In genomic region chr20:63591147-63591533, GRCh38 we compare ENCODE assay signal across 26 cellular contexts. TPM values are rescaled to one million over a fixed set of nuclear protein-coding genes. Genes with fewer than 3 reads are reported as not detected.
"Had no signal": no experiment of that assay in that cellular context is flagged by ENCODE, and none has a peak within 500 bp of the region (broad histone marks: within the 10 kb centered on the region; RNA-seq: fewer than 3 reads in every experiment).

No MANE protein-coding gene starts in this region.

- H3K27ac Mint-ChIP-seq: activated B cell treated with CpG ODN at 0.5 μM for 24 hours; activated CD4-positive, alpha-beta memory T cell treated with anti-CD3 and anti-CD28 coated beads for 36 hours; activated CD4-positive, alpha-beta T cell treated with anti-CD3 and anti-CD28 coated beads, Interleukin-2, amount 10 ng/mL, durations not matched to agents 7 days and 5 days; activated naive CD4-positive, alpha-beta T cell treated with anti-CD3 and anti-CD28 coated beads for 36 hours; activated naive CD8-positive, alpha-beta T cell; brain; T-helper 2 cell treated with Interferon-gamma antibody and Interleukin-4, amounts not matched to agents 5 μg/mL and 100 μg/mL, for 36 hours had no signal

- H3K4me1 Mint-ChIP-seq: brain; central memory CD8-positive, alpha-beta T cell had no signal

- FAIRE-seq: astrocyte had no signal

- H3K27me3 Mint-ChIP-seq: activated B cell treated with CpG ODN at 0.5 μM for 24 hours; activated CD4-positive, alpha-beta memory T cell treated with anti-CD3 and anti-CD28 coated beads for 36 hours; activated CD4-positive, alpha-beta T cell treated with anti-CD3 and anti-CD28 coated beads, Interleukin-2, amount 10 ng/mL, durations not matched to agents 7 days and 5 days; activated naive CD8-positive, alpha-beta T cell; brain; central memory CD8-positive, alpha-beta T cell had no signal

- H3K27me3 ChIP-seq: Peyer's patch, SJCRH30 had no signal

- ATAC-seq: activated T-cell treated with anti-CD3 and anti-CD28 coated beads, Interleukin-2, amount 50 U/mL, for 4 hours had no signal

- H3K9me3 Mint-ChIP-seq: activated B cell treated with CpG ODN at 0.5 μM for 24 hours; activated CD4-positive, alpha-beta memory T cell treated with anti-CD3 and anti-CD28 coated beads for 36 hours; activated CD4-positive, alpha-beta T cell treated with anti-CD3 and anti-CD28 coated beads, Interleukin-2, amount 10 ng/mL, durations not matched to agents 7 days and 5 days; activated naive CD4-positive, alpha-beta T cell treated with anti-CD3 and anti-CD28 coated beads for 36 hours; activated T-cell treated with anti-CD3 and anti-CD28 coated beads, Interleukin-2, amount 50 U/mL, for 4 hours; brain; central memory CD8-positive, alpha-beta T cell; T-helper 2 cell treated with Interferon-gamma antibody and Interleukin-4, amounts not matched to agents 5 μg/mL and 100 μg/mL, for 36 hours had no signal

- H3K4me3 ChIP-seq: Peyer's patch, SJCRH30 had no signal

- H3K4me2 ChIP-seq: SK-N-SH had no signal

- H3K9me3 ChIP-seq: Peyer's patch, SJCRH30, SK-N-SH had no signal

- H3K4me3 Mint-ChIP-seq: activated B cell treated with CpG ODN at 0.5 μM for 24 hours; activated CD4-positive, alpha-beta memory T cell treated with anti-CD3 and anti-CD28 coated beads for 36 hours; activated CD4-positive, alpha-beta T cell treated with anti-CD3 and anti-CD28 coated beads, Interleukin-2, amount 10 ng/mL, durations not matched to agents 7 days and 5 days; activated naive CD4-positive, alpha-beta T cell treated with anti-CD3 and anti-CD28 coated beads for 36 hours; activated naive CD8-positive, alpha-beta T cell; activated T-cell treated with anti-CD3 and anti-CD28 coated beads, Interleukin-2, amount 50 U/mL, for 4 hours; brain; central memory CD8-positive, alpha-beta T cell; T-helper 2 cell treated with Interferon-gamma antibody and Interleukin-4, amounts not matched to agents 5 μg/mL and 100 μg/mL, for 36 hours had no signal

- DNase-seq: activated B cell treated with CpG ODN at 0.5 μM for 24 hours; activated CD4-positive, alpha-beta memory T cell treated with anti-CD3 and anti-CD28 coated beads for 36 hours; activated CD4-positive, alpha-beta T cell treated with anti-CD3 and anti-CD28 coated beads, Interleukin-2, amount 10 ng/mL, durations not matched to agents 7 days and 5 days; activated CD8-positive, alpha-beta memory T cell treated with anti-CD3 and anti-CD28 coated beads for 24 hours; activated effector memory CD4-positive, alpha-beta T cell treated with anti-CD3 and anti-CD28 coated beads, Interleukin-2, amount 50 U/mL, for 16 hours; activated naive CD4-positive, alpha-beta T cell treated with anti-CD3 and anti-CD28 coated beads for 36 hours; activated T-cell treated with anti-CD3 and anti-CD28 coated beads, Interleukin-2, amount 50 U/mL, for 4 hours; amygdala; MM.1S; NCI-H1105; NCI-H1436; NCI-H1694 treated with DMSO at 0.1 percent for 48 hours; NCI-H2081; NCI-H446; NCI-H524; Peyer's patch; SJCRH30; SK-N-SH; T-helper 1 cell had no signal

- H3K4me1 ChIP-seq: Peyer's patch had no signal

- H3K27ac ChIP-seq: Peyer's patch, RWPE1, SJCRH30 had no signal

RNA-seq across cellular contexts. Expression of gene SRMS, which starts 43.6 kb away (rescaled TPM):
- total RNA-seq: activated CD4-positive, alpha-beta memory T cell treated with anti-CD3 and anti-CD28 coated beads for 36 hours; activated CD4-positive, alpha-beta T cell treated with anti-CD3 and anti-CD28 coated beads, Interleukin-2, amount 10 ng/mL, durations not matched to agents 7 days and 5 days; activated naive CD4-positive, alpha-beta T cell treated with anti-CD3 and anti-CD28 coated beads for 36 hours; activated T-cell treated with anti-CD3 and anti-CD28 coated beads, Interleukin-2, amount 50 U/mL, for 4 hours; Peyer's patch; Right ventricle myocardium superior; SJCRH30 had no signal
- polyA plus RNA-seq: SK-N-SH had no signal
